In the genomic region with DNA sequence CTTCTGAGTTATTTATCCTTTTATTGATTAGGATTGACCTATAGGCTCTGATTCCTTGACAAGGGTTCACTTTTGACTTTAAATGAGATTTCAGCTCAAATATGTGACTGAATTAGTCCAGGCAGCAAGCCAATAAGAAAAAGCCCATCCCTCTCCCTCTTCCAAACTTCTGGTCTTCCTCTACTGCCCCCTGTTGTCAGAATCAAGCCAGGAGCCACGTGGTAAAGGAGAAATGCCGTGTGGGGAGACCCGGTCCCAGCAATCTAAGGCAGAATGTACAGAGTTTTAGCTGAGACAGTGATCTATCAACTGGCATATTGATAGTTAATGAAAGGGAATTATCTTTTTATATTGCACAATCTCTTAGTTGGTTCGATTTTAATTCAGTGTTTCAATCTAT, we compare ENCODE assay signal across 11 cellular contexts. TPM values are rescaled to one million over a fixed set of nuclear protein-coding genes. Genes with fewer than 3 reads are reported as not detected.
A peak's percentile ranks its signal among the peaks of the same experiment; 100 is the strongest.
DNase-seq lines count a peak whose midpoint lies in the region; FAIRE-seq and TF ChIP-seq lines count a peak whose summit lies in the region.
"Had no signal": no experiment of that assay in that cellular context is flagged by ENCODE, and none has a peak within 500 bp of the region (broad histone marks: within the 10 kb centered on the region; RNA-seq: fewer than 3 reads in every experiment).

No MANE protein-coding gene starts in this region.

- peaks cover 47% of the 10 kb centered on the region for H3K4me1 ChIP-seq in left ventricle myocardium inferior
- peaks cover 0 to 18% of the 10 kb centered on the region in 2 donors for H3K4me1 ChIP-seq in right atrium auricular region
- H3K4me1 ChIP-seq in OCI-LY1 (ENCODE audit: insufficient read depth, low read length, severe bottlenecking), result no peaks in the 10 kb centered on the region
- peaks cover 16 to 20% of the 10 kb centered on the region in 2 donors for H3K4me1 ChIP-seq in thyroid gland
- H3K4me1 ChIP-seq: BLaER1 treated with 17β-estradiol and CSF1 and Interleukin-3, amounts not matched to agents 10 nM and 100 nM had no signal

- intact Hi-C loops in left ventricle myocardium inferior (cut with micrococcal nuclease) (no loop called here), thyroid gland (cut with DNase I) (loop anchor here (10.0 kb wide), 2 partner anchors 77 to 107 kb away; no protein-coding TSS in a partner anchor)

- H3K9me2 ChIP-seq in OCI-LY1 (ENCODE audit: low read depth, low read length), result no peaks in the 10 kb centered on the region

- H3K9me3 ChIP-seq in left ventricle myocardium inferior (replicated peaks) (no peaks in the 10 kb centered on the region), right atrium auricular region (no peaks in the 10 kb centered on the region), OCI-LY1 (ENCODE audit: low read length) (no peaks in the 10 kb centered on the region), thyroid gland (no peaks in the 10 kb centered on the region)

- peak overlapping the region; percentile 76 for H3K4me3 ChIP-seq in left ventricle myocardium inferior
- no peak overlapping the region for H3K4me3 ChIP-seq in right atrium auricular region
- no peak overlapping the region for H3K4me3 ChIP-seq in OCI-LY1 (ENCODE audit: low read depth, low read length, poor library complexity, severe bottlenecking)
- H3K4me3 ChIP-seq in fibroblast of pulmonary artery (replicated peaks; ENCODE audit: low read depth, low read length), result no peak overlapping the region
- no peak overlapping the region for H3K4me3 ChIP-seq in thyroid gland (replicated peaks in 1 of 3)
- H3K4me3 ChIP-seq: BLaER1 treated with 17β-estradiol and CSF1 and Interleukin-3, amounts not matched to agents 10 nM and 100 nM had no signal

- no peak overlapping the region for H2AFZ ChIP-seq in OCI-LY1 (ENCODE audit: low read length)

- no peaks in the 10 kb centered on the region for H3K36me3 ChIP-seq in left ventricle myocardium inferior
- no peaks in the 10 kb centered on the region for H3K36me3 ChIP-seq in right atrium auricular region
- no peaks in the 10 kb centered on the region for H3K36me3 ChIP-seq in OCI-LY1 (ENCODE audit: insufficient read depth, low read length)
- no peaks in the 10 kb centered on the region for H3K36me3 ChIP-seq in thyroid gland
- H3K36me3 ChIP-seq: BLaER1 treated with 17β-estradiol and CSF1 and Interleukin-3, amounts not matched to agents 10 nM and 100 nM had no signal

- FAIRE-seq in GM19239 (lab: Jason Lieb, UNC), result no peak
- FAIRE-seq: kidney had no signal

- H3K79me2 ChIP-seq in OCI-LY1 (ENCODE audit: insufficient read depth, low read length), result no peaks in the 10 kb centered on the region

- no peak overlapping the region for H3K4me2 ChIP-seq in OCI-LY1 (ENCODE audit: low read length)
- H3K4me2 ChIP-seq: BLaER1 treated with 17β-estradiol and CSF1 and Interleukin-3, amounts not matched to agents 10 nM and 100 nM had no signal

- H3K27me3 ChIP-seq in left ventricle myocardium inferior (ENCODE audit: low read depth) (peaks cover 12% of the 10 kb centered on the region), right atrium auricular region (no peaks in the 10 kb centered on the region), OCI-LY1 (ENCODE audit: insufficient read depth, low read length) (no peaks in the 10 kb centered on the region), thyroid gland (no peaks in the 10 kb centered on the region)

- H4K20me1 ChIP-seq in OCI-LY1 (ENCODE audit: insufficient read depth, low read length), result no peaks in the 10 kb centered on the region
- H4K20me1 ChIP-seq: BLaER1 treated with 17β-estradiol and CSF1 and Interleukin-3, amounts not matched to agents 10 nM and 100 nM had no signal

- H3K9ac ChIP-seq in OCI-LY1 (ENCODE audit: low read length), result no peak overlapping the region
- H3K9ac ChIP-seq: BLaER1 treated with 17β-estradiol and CSF1 and Interleukin-3, amounts not matched to agents 10 nM and 100 nM had no signal

- DNase-seq in left ventricle myocardium inferior, result no peak
- no peak for DNase-seq in right atrium auricular region (ENCODE audit: low spot score)
- no peak for DNase-seq in fibroblast of pulmonary artery (ENCODE audit: low read depth)
- DNase-seq in thyroid gland, result peak; percentile 47 to 56
- no peak for DNase-seq in GM19239 (ENCODE audit: insufficient read length, low spot score)
- DNase-seq in C1 segment of cervical spinal cord (lab: John Stamatoyannopoulos, UW), result no peak
- DNase-seq in SW480 (ENCODE audit: low spot score), result no peak
- DNase-seq: effector CD8-positive, alpha-beta T cell; kidney had no signal

- H3K27ac ChIP-seq in left ventricle myocardium inferior (replicated peaks) (peak overlapping the region; percentile 87), right atrium auricular region (peak overlapping the region in 1 of 2 donors; percentile 79), OCI-LY1 (ENCODE audit: low read depth, low read length, poor library complexity, severe bottlenecking) (no peak overlapping the region), thyroid gland (peak overlapping the region in 1 of 3 donors; percentile 10)
- H3K27ac ChIP-seq: BLaER1 treated with 17β-estradiol and CSF1 and Interleukin-3, amounts not matched to agents 10 nM and 100 nM had no signal

- WGBS in thyroid gland, 2 donors, result 40 to 43% methylated on average over 4 of the region's 4 CpGs

- peak; percentile 29 for TF ChIP-seq CTCF in left ventricle myocardium inferior (IDR thresholded peaks at IDR 0.05; ENCODE audit: borderline replicate concordance)
- TF ChIP-seq CTCF in right atrium auricular region (IDR thresholded peaks at IDR 0.05), result no peak
- peak; percentile 48 for TF ChIP-seq CTCF in OCI-LY1 (IDR thresholded peaks at IDR 0.05; ENCODE audit: low read length)
- peak; percentile 19 for TF ChIP-seq CTCF in fibroblast of pulmonary artery (IDR thresholded peaks at IDR 0.05; ENCODE audit: low read length, missing control alignments)
- TF ChIP-seq CTCF in thyroid gland (IDR thresholded peaks at IDR 0.05), result peak in 4 of 6 experiments; percentile 8 to 49 (median 40)

- TF ChIP-seq POLR2A in thyroid gland (IDR thresholded peaks at IDR 0.05), result no peak

- no peaks in the 10 kb centered on the region for H3F3A ChIP-seq in OCI-LY1 (ENCODE audit: insufficient read depth, low read length)

RNA-seq across cellular contexts. Expression of gene ADAMTS5, which starts 5.2 kb away (rescaled TPM):
- 3.0 TPM for total RNA-seq in left ventricle myocardium inferior
- total RNA-seq in right atrium auricular region, result 10 to 100 TPM in 1 of 2 donors, 1 to 10 TPM in 1; 6.1 to 10.9 TPM
- 10 to 100 TPM; 13.5 to 29.3 (median 21.3) TPM for total RNA-seq in thyroid gland

Comparison
In these comparisons a context has a peak if more than half of its experiments do, and no peak if none do; other contexts are left out.
1. CTCF ChIP-seq: peak in left ventricle myocardium inferior (single experiment), OCI-LY1 (single experiment), fibroblast of pulmonary artery (single experiment) and thyroid gland (4 of 6); none in right atrium auricular region (0 of 2).
2. DNase-seq: peak in thyroid gland (2 of 2); none in left ventricle myocardium inferior (single experiment), right atrium auricular region (single experiment), fibroblast of pulmonary artery (single experiment), GM19239 (single experiment), C1 segment of cervical spinal cord (0 of 14) and SW480 (single experiment).